Comparison of ENCODE assay signal across 20 cellular contexts in the genomic region with DNA sequence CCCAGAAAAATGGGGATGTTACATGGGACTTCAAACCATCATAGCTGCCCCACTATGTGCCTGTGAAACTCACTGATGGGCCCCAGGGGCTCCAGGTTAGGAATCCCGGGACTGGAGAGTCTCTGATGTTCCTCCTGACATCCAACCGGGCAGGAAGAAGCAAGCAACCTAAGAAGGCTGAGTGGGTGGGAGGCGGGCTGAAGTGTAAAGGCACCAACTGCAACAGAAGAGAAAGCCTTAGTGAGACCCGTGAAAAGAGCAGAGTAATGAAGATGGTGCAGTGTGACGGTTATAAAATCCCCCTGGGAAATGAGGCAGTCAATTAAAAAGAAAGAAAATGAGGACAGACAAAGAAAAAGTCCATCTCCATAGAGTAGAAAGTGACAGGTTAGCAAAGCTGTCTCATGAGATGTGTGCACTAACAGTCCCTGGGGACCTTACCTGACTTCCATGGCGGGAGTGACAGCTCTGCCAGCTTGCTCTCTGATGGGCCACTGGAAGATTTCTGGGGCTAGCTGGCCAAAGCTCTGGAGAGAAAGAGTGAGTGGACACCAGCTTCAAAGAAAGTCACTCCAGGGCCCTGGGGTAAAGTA. TPM values are rescaled to one million over a fixed set of nuclear protein-coding genes. Genes with fewer than 3 reads are reported as not detected.
DNase-seq lines count a peak whose midpoint lies in the region; ATAC-seq and TF ChIP-seq lines count a peak whose summit lies in the region.
"Had no signal": no experiment of that assay in that cellular context is flagged by ENCODE, and none has a peak within 500 bp of the region (broad histone marks: within the 10 kb centered on the region; RNA-seq: fewer than 3 reads in every experiment).

No MANE protein-coding gene starts in this region.

- peak overlapping the region; percentile 31; the same call in 1 of the 2 replicates for H3K27ac ChIP-seq in SJSA1

- H3K4me3 Mint-ChIP-seq in nephron progenitor cell = no peak overlapping the region
- H3K4me3 Mint-ChIP-seq: B cell; CD4-positive, alpha-beta T cell had no signal

- ATAC-seq in HG02623 (IDR thresholded peaks at IDR 0.05; ENCODE audit: unreplicated experiment) = no peak

- H3K36me3 ChIP-seq in SJSA1 = no peaks in the 10 kb centered on the region

- no peaks in the 10 kb centered on the region for H3K27me3 ChIP-seq in SJSA1 (replicated peaks)

- peaks cover 3% of the 10 kb centered on the region for H3K27me3 Mint-ChIP-seq in nephron progenitor cell (ENCODE audit: low read depth, poor library complexity)

- H3K4me3 ChIP-seq in SJSA1 = no peak overlapping the region

- H3K9me3 ChIP-seq in SJSA1 (replicated peaks) = no peaks in the 10 kb centered on the region
- H3K9me3 ChIP-seq: Caco-2 had no signal

- peaks cover 37% of the 10 kb centered on the region for H3K4me1 Mint-ChIP-seq in nephron progenitor cell
- H3K4me1 Mint-ChIP-seq: B cell had no signal

- H3K27ac Mint-ChIP-seq in nephron progenitor cell = peak overlapping the region; percentile 81
- H3K27ac Mint-ChIP-seq: B cell; CD4-positive, alpha-beta T cell had no signal

- peaks cover 7% of the 10 kb centered on the region for H3K9me3 Mint-ChIP-seq in nephron progenitor cell
- H3K9me3 Mint-ChIP-seq: CD4-positive, alpha-beta T cell had no signal

- peaks cover 5% of the 10 kb centered on the region for H3K36me3 Mint-ChIP-seq in nephron progenitor cell (ENCODE audit: low read depth)

- no peak for TF ChIP-seq CTCF in nephron progenitor cell (IDR thresholded peaks at IDR 0.05)

- DNase-seq in NCI-H2171 treated with DMSO at 0.1 percent for 48 hours (lab: John Stamatoyannopoulos, UW) = peak; percentile 26
- DNase-seq in NCI-H2171 (lab: John Stamatoyannopoulos, UW) = no peak
- no peak for DNase-seq in SJSA1 (ENCODE audit: low read depth in 1 of 2, low spot score in 2 of 2)
- no peak for DNase-seq in nephron progenitor cell
- no peak for DNase-seq in islet precursor cell
- no peak for DNase-seq in putamen (ENCODE audit: low spot score)
- DNase-seq in MV-4-11 (lab: John Stamatoyannopoulos, UW) = no peak
- DNase-seq: 8988T; Caco-2; CD4-positive, alpha-beta T cell; GF-D8; GOT3; IMR-90; NCI-H1048; NCI-H2081; NCI-H226; NCI-H524; SHP77 had no signal

- peaks cover 25% of the 10 kb centered on the region for H3K4me1 ChIP-seq in SJSA1 (replicated peaks)
- H3K4me1 ChIP-seq: Caco-2 had no signal

RNA-seq across cellular contexts. Expression of gene IGFBP2, which starts 44.4 kb away (rescaled TPM):
- total RNA-seq in SJSA1 (2014; rRNA removed; shearing (Covaris generic)) = 0.32 and 0.60 TPM in 2 replicates
- total RNA-seq: B cell; CD4-positive, alpha-beta T cell had no signal
